10 cellular contexts compared by ENCODE assay signal in genomic region chr3:153463895-153464294, GRCh38.
DNase-seq lines count a peak whose midpoint lies in the region; ATAC-seq lines count a peak whose summit lies in the region.
"Had no signal": no experiment of that assay in that cellular context is flagged by ENCODE, and none has a peak within 500 bp of the region (broad histone marks: within the 10 kb centered on the region; RNA-seq: fewer than 3 reads in every experiment).

No MANE protein-coding gene starts in this region.

- peak; percentile 54 for ATAC-seq in GM18520 (IDR thresholded peaks at IDR 0.05; ENCODE audit: unreplicated experiment)
- peak; percentile 95 for ATAC-seq in GM21526 (IDR thresholded peaks at IDR 0.05; ENCODE audit: low FRiP score, unreplicated experiment)
- peak; percentile 70 for ATAC-seq in HG03139 (IDR thresholded peaks at IDR 0.05; ENCODE audit: unreplicated experiment)

- DNase-seq in OCI-M1 (lab: John Stamatoyannopoulos, UW) (peak; percentile 10), SHP77 (lab: John Stamatoyannopoulos, UW) (no peak), kidney glomerular epithelial cell (lab: John Stamatoyannopoulos, UW) (no peak), NCI-H187 treated with DMSO at 0.1 percent for 48 hours (lab: John Stamatoyannopoulos, UW) (no peak), amniotic stem cell (lab: John Stamatoyannopoulos, UW) (no peak)
- DNase-seq: activated CD8-positive, alpha-beta memory T cell treated with anti-CD3 and anti-CD28 coated beads, Interleukin-2, amount 50 U/mL, for 4 hours; NCI-H82 had no signal
